Comparison of ENCODE assay signal across 1 cellular context in genomic region chr6:153003294-153003645, GRCh38.
TF ChIP-seq lines count a peak whose summit lies in the region.

No MANE protein-coding gene starts in this region.

TF ChIP-seq in K562, 482 proteins besides CTCF, POLR2A, EP300 and RAD21 (continued from another document):
- TF ChIP-seq, protein P1, sequence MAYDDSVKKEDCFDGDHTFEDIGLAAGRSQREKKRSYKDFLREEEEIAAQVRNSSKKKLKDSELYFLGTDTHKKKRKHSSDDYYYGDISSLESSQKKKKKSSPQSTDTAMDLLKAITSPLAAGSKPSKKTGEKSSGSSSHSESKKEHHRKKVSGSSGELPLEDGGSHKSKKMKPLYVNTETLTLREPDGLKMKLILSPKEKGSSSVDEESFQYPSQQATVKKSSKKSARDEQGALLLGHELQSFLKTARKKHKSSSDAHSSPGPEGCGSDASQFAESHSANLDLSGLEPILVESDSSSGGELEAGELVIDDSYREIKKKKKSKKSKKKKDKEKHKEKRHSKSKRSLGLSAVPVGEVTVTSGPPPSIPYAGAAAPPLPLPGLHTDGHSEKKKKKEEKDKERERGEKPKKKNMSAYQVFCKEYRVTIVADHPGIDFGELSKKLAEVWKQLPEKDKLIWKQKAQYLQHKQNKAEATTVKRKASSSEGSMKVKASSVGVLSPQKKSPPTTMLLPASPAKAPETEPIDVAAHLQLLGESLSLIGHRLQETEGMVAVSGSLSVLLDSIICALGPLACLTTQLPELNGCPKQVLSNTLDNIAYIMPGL (CRISPR knock-in tag; IDR thresholded peaks at IDR 0.05) = peak; percentile 62; the same call in 1 of the 2 replicates
- no peak for TF ChIP-seq NFATC3 (IDR thresholded peaks at IDR 0.05)
- TF ChIP-seq SMARCC2 (IDR thresholded peaks at IDR 0.05; ENCODE audit: low read depth) = peak; percentile 24; the same call in 1 of the 2 replicates
- 0 out of 2 replicates have a peak, but pooled peaks have one; percentile 14 for TF ChIP-seq FOSL1 (tag; conservative IDR thresholded peaks at IDR 0.05)
- no peak for TF ChIP-seq ZHX1 (conservative IDR thresholded peaks at IDR 0.05; ENCODE audit: low read length)
- TF ChIP-seq C11orf30 (IDR thresholded peaks at IDR 0.05; ENCODE audit: low read depth) = 0 out of 2 replicates have a peak, but pooled peaks have one; percentile 5
- TF ChIP-seq CHD1 (IDR thresholded peaks at IDR 0.05; ENCODE audit: low read length) = peak; percentile 18
- TF ChIP-seq MEIS2 (IDR thresholded peaks at IDR 0.05; ENCODE audit: partially characterized antibody) = no peak
- TF ChIP-seq, protein P2, sequence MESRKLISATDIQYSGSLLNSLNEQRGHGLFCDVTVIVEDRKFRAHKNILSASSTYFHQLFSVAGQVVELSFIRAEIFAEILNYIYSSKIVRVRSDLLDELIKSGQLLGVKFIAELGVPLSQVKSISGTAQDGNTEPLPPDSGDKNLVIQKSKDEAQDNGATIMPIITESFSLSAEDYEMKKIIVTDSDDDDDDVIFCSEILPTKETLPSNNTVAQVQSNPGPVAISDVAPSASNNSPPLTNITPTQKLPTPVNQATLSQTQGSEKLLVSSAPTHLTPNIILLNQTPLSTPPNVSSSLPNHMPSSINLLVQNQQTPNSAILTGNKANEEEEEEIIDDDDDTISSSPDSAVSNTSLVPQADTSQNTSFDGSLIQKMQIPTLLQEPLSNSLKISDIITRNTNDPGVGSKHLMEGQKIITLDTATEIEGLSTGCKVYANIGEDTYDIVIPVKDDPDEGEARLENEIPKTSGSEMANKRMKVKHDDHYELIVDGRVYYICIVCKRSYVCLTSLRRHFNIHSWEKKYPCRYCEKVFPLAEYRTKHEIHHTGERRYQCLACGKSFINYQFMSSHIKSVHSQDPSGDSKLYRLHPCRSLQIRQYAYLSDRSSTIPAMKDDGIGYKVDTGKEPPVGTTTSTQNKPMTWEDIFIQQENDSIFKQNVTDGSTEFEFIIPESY (CRISPR knock-in tag; IDR thresholded peaks at IDR 0.05) = peak; percentile 6; the same call in 1 of the 2 replicates
- no peak for TF ChIP-seq BRD4 (IDR thresholded peaks at IDR 0.05)
- TF ChIP-seq ELF1 (tag; IDR thresholded peaks at IDR 0.05) = no peak
- no peak for TF ChIP-seq SIN3A (IDR thresholded peaks at IDR 0.05; ENCODE audit: borderline replicate concordance in 2 of 2, control insufficient read depth in 1 of 2, low read depth in 2 of 2, low read length in 2 of 2)
- peak; percentile 9; the same call in 1 of the 2 replicates for TF ChIP-seq HBP1 (CRISPR knock-in tag; IDR thresholded peaks at IDR 0.05)
- TF ChIP-seq MAFF (IDR thresholded peaks at IDR 0.05; ENCODE audit: low read length) = peak; percentile 1; the same call in 1 of the 2 replicates
- no peak for TF ChIP-seq DMBX1 (CRISPR knock-in tag; IDR thresholded peaks at IDR 0.05; ENCODE audit: borderline replicate concordance)
- no peak for TF ChIP-seq PHB2 (IDR thresholded peaks at IDR 0.05; ENCODE audit: low read depth)
- TF ChIP-seq SUPT5H (IDR thresholded peaks at IDR 0.05) = no peak
- 0 out of 2 replicates have a peak, but pooled peaks have one; percentile 30 for TF ChIP-seq TEAD2 (tag; IDR thresholded peaks at IDR 0.05)
- TF ChIP-seq CEBPB (tag; IDR thresholded peaks at IDR 0.05) = 0 out of 2 replicates have a peak, but pooled peaks have one; percentile 21
